In genomic region chr13:99311137-99311536, GRCh38 we compare ENCODE assay signal across 13 cellular contexts. TPM values are rescaled to one million over a fixed set of nuclear protein-coding genes. Genes with fewer than 3 reads are reported as not detected.
DNase-seq lines count a peak whose midpoint lies in the region; ATAC-seq and TF ChIP-seq lines count a peak whose summit lies in the region.
"Had no signal": no experiment of that assay in that cellular context is flagged by ENCODE, and none has a peak within 500 bp of the region (broad histone marks: within the 10 kb centered on the region; RNA-seq: fewer than 3 reads in every experiment).

No MANE protein-coding gene starts in this region.

- TF ChIP-seq CTCF in HEK293 (tag by site-specific recombination; IDR thresholded peaks at IDR 0.05) (no peak), WERI-Rb-1 (IDR thresholded peaks at IDR 0.05; ENCODE audit: low read depth, low read length) (no peak)

- POLR2A ChIA-PET in HEK293 (lab: Yijun Ruan, JAX): no interaction called here

- peak overlapping the region; percentile 97 for H3K4me3 Mint-ChIP-seq in activated T-helper 17 cell treated with anti-CD3 and anti-CD28 coated beads, Interleukin-2, amount 50 U/mL, for 72 hours

- peaks cover 66% of the 10 kb centered on the region for H3K36me3 Mint-ChIP-seq in activated T-helper 17 cell treated with anti-CD3 and anti-CD28 coated beads, Interleukin-2, amount 50 U/mL, for 72 hours (ENCODE audit: low read depth)

- H3K27ac ChIP-seq in BLaER1 treated with 17β-estradiol and CSF1 and Interleukin-3, amounts not matched to agents 10 nM and 100 nM: peak overlapping the region in 10 of 11 experiments; percentile 77 to 98 (median 93); a peak in 20 of 22 replicates
- H3K27ac ChIP-seq in HEK293 (ENCODE audit: extremely low read depth, low read depth, low read length) (no peak overlapping the region), mesendoderm (ENCODE audit: low read depth, low read length) (no peak overlapping the region), WERI-Rb-1 (no peak overlapping the region)
- H3K27ac ChIP-seq: RWPE1 had no signal

- H3K4me1 Mint-ChIP-seq in activated T-helper 17 cell treated with anti-CD3 and anti-CD28 coated beads, Interleukin-2, amount 50 U/mL, for 72 hours: peaks cover 62% of the 10 kb centered on the region

- peak overlapping the region; percentile 97 for H3K27ac Mint-ChIP-seq in activated T-helper 17 cell treated with anti-CD3 and anti-CD28 coated beads, Interleukin-2, amount 50 U/mL, for 72 hours

- H3K79me2 ChIP-seq in mesendoderm (ENCODE audit: control insufficient read depth, insufficient read depth, low read length): no peaks in the 10 kb centered on the region

- no peak overlapping the region for H3K4me3 ChIP-seq in BLaER1 treated with 17β-estradiol and CSF1 and Interleukin-3, amounts not matched to agents 10 nM and 100 nM
- H3K4me3 ChIP-seq in HEK293 (ENCODE audit: low read depth, low read length) (no peak overlapping the region), mesendoderm (ENCODE audit: low read length) (no peak overlapping the region), WERI-Rb-1 (ENCODE audit: low read depth, low read length) (no peak overlapping the region)

- peaks cover 14 to 67% (median 52%) of the 10 kb centered on the region in 11 experiments for H3K36me3 ChIP-seq in BLaER1 treated with 17β-estradiol and CSF1 and Interleukin-3, amounts not matched to agents 10 nM and 100 nM
- H3K36me3 ChIP-seq in HEK293 (ENCODE audit: control insufficient read depth in 2 of 2, insufficient read depth in 1 of 2, low read length in 2 of 2) (no peaks in the 10 kb centered on the region), mesendoderm (ENCODE audit: control insufficient read depth, insufficient read depth, low read length) (no peaks in the 10 kb centered on the region), WERI-Rb-1 (peaks cover 28% of the 10 kb centered on the region)

- no peak overlapping the region for H3K4ac ChIP-seq in mesendoderm (ENCODE audit: low read depth, low read length)

- H3K4me2 ChIP-seq in BLaER1 treated with 17β-estradiol and CSF1 and Interleukin-3, amounts not matched to agents 10 nM and 100 nM: peak overlapping the region in 8 of 11 experiments; percentile 21 to 87 (median 83); a peak in 15 of 22 replicates
- H3K4me2 ChIP-seq in mesendoderm (ENCODE audit: low read length): no peak overlapping the region

- H3K27me3 ChIP-seq in BLaER1 treated with 17β-estradiol and CSF1 and Interleukin-3, amounts not matched to agents 10 nM and 100 nM: no peaks in the 10 kb centered on the region
- H3K27me3 ChIP-seq in mesendoderm (ENCODE audit: insufficient read depth, low read length, poor library complexity): no peaks in the 10 kb centered on the region
- H3K27me3 ChIP-seq in WERI-Rb-1 (ENCODE audit: insufficient read depth, low read depth, severe bottlenecking): no peaks in the 10 kb centered on the region

- H4K5ac ChIP-seq in mesendoderm (ENCODE audit: low read length): no peak overlapping the region

- peak overlapping the region in 7 of 11 experiments; percentile 50 to 79 (median 75); a peak in 11 of 22 replicates for H3K9ac ChIP-seq in BLaER1 treated with 17β-estradiol and CSF1 and Interleukin-3, amounts not matched to agents 10 nM and 100 nM
- H3K9ac ChIP-seq in mesendoderm (ENCODE audit: low read length): no peak overlapping the region

- WGBS in mesendoderm (ENCODE audit: extremely low coverage, insufficient coverage, low lambda C conversion rate): no CpG with 5 or more reads among the region's 4 CpGs

- no peak overlapping the region for H3K18ac ChIP-seq in mesendoderm (ENCODE audit: low read length)

- peaks cover 0 to 100% (median 85%) of the 10 kb centered on the region in 10 experiments; a peak in 18 of 20 replicates for H3K4me1 ChIP-seq in BLaER1 treated with 17β-estradiol and CSF1 and Interleukin-3, amounts not matched to agents 10 nM and 100 nM
- peaks cover 17% of the 10 kb centered on the region for H3K4me1 ChIP-seq in HEK293 (ENCODE audit: control insufficient read depth, insufficient read depth, low read length)
- H3K4me1 ChIP-seq in mesendoderm (ENCODE audit: control insufficient read depth, low read depth, low read length): no peaks in the 10 kb centered on the region

- H4K20me1 ChIP-seq in BLaER1 treated with 17β-estradiol and CSF1 and Interleukin-3, amounts not matched to agents 10 nM and 100 nM: peaks cover 0 to 10% (median 0%) of the 10 kb centered on the region in 11 experiments; a peak in 2 of 22 replicates

- H3K56ac ChIP-seq in mesendoderm (ENCODE audit: low read length): no peak overlapping the region

- no peak overlapping the region for H2BK15ac ChIP-seq in mesendoderm (replicated peaks; ENCODE audit: low read depth)

- no peak overlapping the region for H2BK5ac ChIP-seq in mesendoderm (ENCODE audit: low read length)

- DNase-seq in mesendoderm (peak; percentile 27), NCI-H774 (lab: John Stamatoyannopoulos, UW) (no peak), WERI-Rb-1 (no peak), DMS 273 treated with DMSO at 0.1 percent for 48 hours (lab: John Stamatoyannopoulos, UW) (no peak), epidermal melanocyte (ENCODE audit: insufficient read length, low spot score) (no peak)
- DNase-seq: C1 segment of cervical spinal cord, cerebellar nuclear complex, hypothalamus, NCI-H1694 treated with DMSO at 0.1 percent for 48 hours had no signal

- H3K9me3 ChIP-seq in BLaER1 treated with 17β-estradiol and CSF1 and Interleukin-3, amounts not matched to agents 10 nM and 100 nM (replicated peaks in 1 of 11): peaks cover 0 to 19% (median 11%) of the 10 kb centered on the region in 11 experiments; a peak in 15 of 22 replicates
- H3K9me3 ChIP-seq in HEK293 (ENCODE audit: control insufficient read depth, insufficient read depth, low read depth, low read length) (no peaks in the 10 kb centered on the region), WERI-Rb-1 (ENCODE audit: severe bottlenecking) (no peaks in the 10 kb centered on the region)

- peaks cover 7% of the 10 kb centered on the region for H3K79me1 ChIP-seq in mesendoderm (ENCODE audit: low read length)

- H3K23ac ChIP-seq in mesendoderm (ENCODE audit: low read length): no peak overlapping the region

- no peaks in the 10 kb centered on the region for H3K9me3 Mint-ChIP-seq in activated T-helper 17 cell treated with anti-CD3 and anti-CD28 coated beads, Interleukin-2, amount 50 U/mL, for 72 hours

- CTCF ChIA-PET in HEK293 (lab: Yijun Ruan, JAX): no interaction called here

- ATAC-seq in activated T-helper 17 cell treated with anti-CD3 and anti-CD28 coated beads, Interleukin-2, amount 50 U/mL, for 72 hours (replicated peaks): peak; percentile 6

- H4K8ac ChIP-seq in mesendoderm (ENCODE audit: low read depth, low read length): no peak overlapping the region

- H3K27me3 Mint-ChIP-seq in activated T-helper 17 cell treated with anti-CD3 and anti-CD28 coated beads, Interleukin-2, amount 50 U/mL, for 72 hours: no peaks in the 10 kb centered on the region

- no peak overlapping the region for H2AK5ac ChIP-seq in mesendoderm (ENCODE audit: low read length)

- no peak overlapping the region for H2BK120ac ChIP-seq in mesendoderm (ENCODE audit: low read depth, low read length)

TF ChIP-seq in HEK293, 187 proteins besides CTCF, POLR2A, EP300 and RAD21:
- TF ChIP-seq ZFHX2 (tag by site-specific recombination; conservative IDR thresholded peaks at IDR 0.05) (no peak), ZNF621 (tag by site-specific recombination; IDR thresholded peaks at IDR 0.05) (no peak), EGR2 (tag by site-specific recombination; IDR thresholded peaks at IDR 0.05; ENCODE audit: low read depth) (0 out of 2 replicates have a peak, but pooled peaks have one; percentile 21)
TF ChIP-seq in HEK293: peak in this region for 1.

RNA-seq across cellular contexts. Expression of gene GPR183, which starts 3.9 kb away (rescaled TPM):
- 10 to 100 TPM; 92.4 to 95.1 TPM for total RNA-seq in activated T-helper 17 cell treated with anti-CD3 and anti-CD28 coated beads, Interleukin-2, amount 50 U/mL, for 72 hours
- 0.01 TPM for polyA plus RNA-seq in mesendoderm (2013, experiment 1 of 2)
- 0.01 TPM for polyA plus RNA-seq in mesendoderm (2013, experiment 2 of 2)

RNA-seq across cellular contexts. Expression of gene GPR18, which starts 53.0 kb away (rescaled TPM):
- 10 to 100 TPM in 1 of 2 donors, 1 to 10 TPM in 1; 8.7 to 10.1 TPM for total RNA-seq in activated T-helper 17 cell treated with anti-CD3 and anti-CD28 coated beads, Interleukin-2, amount 50 U/mL, for 72 hours
- polyA plus RNA-seq in mesendoderm (2013, experiment 1 of 2): not detected
- polyA plus RNA-seq in mesendoderm (2013, experiment 2 of 2): not detected

Comparison
In these comparisons a context has a peak if more than half of its experiments do, and no peak if none do; other contexts are left out.
1. H3K27ac ChIP-seq: peak in BLaER1 treated with 17β-estradiol and CSF1 and Interleukin-3, amounts not matched to agents 10 nM and 100 nM (10 of 11); none in HEK293 (single experiment), mesendoderm (single experiment) and WERI-Rb-1 (single experiment).